8 cellular contexts compared by ENCODE assay signal in genomic region chrX:2710041-2710471, GRCh38. TPM values are rescaled to one million over a fixed set of nuclear protein-coding genes. Genes with fewer than 3 reads are reported as not detected.
DNase-seq lines count a peak whose midpoint lies in the region; ATAC-seq and TF ChIP-seq lines count a peak whose summit lies in the region.

No MANE protein-coding gene starts in this region.

- intact Hi-C loops in Caco-2 (cut with micrococcal nuclease; ENCODE audit: unreplicated experiment) (no loop called here), PC-3 (cut with micrococcal nuclease) (loop anchor here (5.0 kb wide), 1 partner anchor 33 kb away; no protein-coding TSS in a partner anchor)
- intact Hi-C loops in dendritic cell treated with granulocyte-macrophage colony-stimulating factor and Interleukin-4, amounts not matched to agents 40 ng/mL and 50 ng/mL, for 4 days (cut with micrococcal nuclease), result loop anchor here (1.0 to 5.0 kb wide), 2 partner anchors 18 to 98 kb away; no protein-coding TSS in a partner anchor

- H3K4me3 ChIP-seq in Caco-2 (ENCODE audit: low read depth, low read length), result no peak overlapping the region
- H3K4me3 ChIP-seq in PC-3 (ENCODE audit: low read length), result peak overlapping the region; percentile 45; the same call in 1 of the 2 replicates
- peak overlapping the region in 1 of 2 donors; percentile 38 for H3K4me3 ChIP-seq in mucosa of rectum (ENCODE audit: low read length in 2 of 2)

- CTCF ChIA-PET in Caco-2 (lab: Charles Lee), result no interaction called here
- CTCF ChIA-PET in PC-3 (lab: Charles Lee), result no interaction called here

- H3K9me2 ChIP-seq in PC-3 (replicated peaks; ENCODE audit: low read length), result no peaks in the 10 kb centered on the region

- H3K27ac Mint-ChIP-seq in Caco-2 (ENCODE audit: unreplicated experiment), result peak overlapping the region; percentile 75
- peak overlapping the region; percentile 94 for H3K27ac Mint-ChIP-seq in dendritic cell treated with granulocyte-macrophage colony-stimulating factor and Interleukin-4, amounts not matched to agents 40 ng/mL and 50 ng/mL, for 4 days

- H3K9me3 ChIP-seq in Caco-2, result no peaks in the 10 kb centered on the region
- no peaks in the 10 kb centered on the region for H3K9me3 ChIP-seq in PC-3 (ENCODE audit: low read length)
- no peaks in the 10 kb centered on the region for H3K9me3 ChIP-seq in mucosa of rectum (ENCODE audit: control insufficient read depth in 2 of 2, low read length in 2 of 2)

- peak overlapping the region; percentile 94 for H3K27ac ChIP-seq in PC-3 (ENCODE audit: low read length)
- H3K27ac ChIP-seq in mucosa of rectum (ENCODE audit: low read depth in 2 of 2, low read length in 2 of 2), result peak overlapping the region; percentile 29 to 32

- H3K4me1 ChIP-seq in Caco-2 (peaks cover 43% of the 10 kb centered on the region), PC-3 (ENCODE audit: insufficient read depth, low read length) (peaks cover 44% of the 10 kb centered on the region), mucosa of rectum (ENCODE audit: control insufficient read depth in 2 of 2, insufficient read depth in 2 of 2, low read length in 2 of 2) (peaks cover 10 to 18% of the 10 kb centered on the region in 2 donors)

- DNase-seq in Caco-2 (no peak), PC-3 (peak; percentile 76), NCI-H2227 treated with DMSO at 0.1 percent for 48 hours (lab: John Stamatoyannopoulos, UW) (no peak), anterior cingulate cortex (lab: John Stamatoyannopoulos, UW) (no peak)

- H3K27me3 ChIP-seq in Caco-2 (replicated peaks; ENCODE audit: control insufficient read depth, insufficient read depth, low read length) (no peaks in the 10 kb centered on the region), PC-3 (ENCODE audit: low read length) (no peaks in the 10 kb centered on the region), mucosa of rectum (ENCODE audit: control insufficient read depth in 2 of 2, insufficient read depth in 2 of 2, low read length in 2 of 2) (no peaks in the 10 kb centered on the region)

- H3K36me3 Mint-ChIP-seq in Caco-2 (ENCODE audit: insufficient read depth, unreplicated experiment), result peaks cover 33% of the 10 kb centered on the region
- H3K36me3 Mint-ChIP-seq in dendritic cell treated with granulocyte-macrophage colony-stimulating factor and Interleukin-4, amounts not matched to agents 40 ng/mL and 50 ng/mL, for 4 days (ENCODE audit: low read depth), result peaks cover 21% of the 10 kb centered on the region

- H2AFZ ChIP-seq in PC-3 (ENCODE audit: low read length), result no peak overlapping the region

- no peaks in the 10 kb centered on the region for H3K9me3 Mint-ChIP-seq in Caco-2 (ENCODE audit: unreplicated experiment)
- no peaks in the 10 kb centered on the region for H3K9me3 Mint-ChIP-seq in dendritic cell treated with granulocyte-macrophage colony-stimulating factor and Interleukin-4, amounts not matched to agents 40 ng/mL and 50 ng/mL, for 4 days

- H3F3A ChIP-seq in PC-3 (ENCODE audit: low read length, unreplicated experiment), result no peaks in the 10 kb centered on the region

- peak overlapping the region; percentile 87 for H3K4me2 ChIP-seq in PC-3 (ENCODE audit: low read length)

- H3K36me3 ChIP-seq in Caco-2 (ENCODE audit: control insufficient read depth, insufficient read depth, low read length) (peaks cover 5% of the 10 kb centered on the region), PC-3 (ENCODE audit: low read depth, low read length) (peaks cover 7% of the 10 kb centered on the region; the same call in 1 of the 2 replicates), mucosa of rectum (ENCODE audit: control insufficient read depth in 2 of 2, insufficient read depth in 2 of 2, low read length in 2 of 2) (peaks cover 7 to 10% of the 10 kb centered on the region in 2 donors)

- no peaks in the 10 kb centered on the region for H4K20me1 ChIP-seq in PC-3 (ENCODE audit: low read length)

- ATAC-seq in PC-3 (peak; percentile 71), GM19455 (IDR thresholded peaks at IDR 0.05; ENCODE audit: unreplicated experiment) (no peak), HG03521 (IDR thresholded peaks at IDR 0.05; ENCODE audit: unreplicated experiment) (no peak)

- TF ChIP-seq CTCF in Caco-2 (IDR thresholded peaks at IDR 0.05; ENCODE audit: insufficient read depth in 1 of 2, low read depth in 1 of 2, low read length in 1 of 2, severe bottlenecking in 1 of 2, unreplicated experiment in 1 of 2), result no peak
- TF ChIP-seq CTCF in PC-3 (conservative IDR thresholded peaks at IDR 0.05; ENCODE audit: low read depth, low read length), result no peak

- no peaks in the 10 kb centered on the region for H3K27me3 Mint-ChIP-seq in Caco-2 (ENCODE audit: insufficient read depth, unreplicated experiment)
- no peaks in the 10 kb centered on the region for H3K27me3 Mint-ChIP-seq in dendritic cell treated with granulocyte-macrophage colony-stimulating factor and Interleukin-4, amounts not matched to agents 40 ng/mL and 50 ng/mL, for 4 days

- H3K79me2 ChIP-seq in PC-3 (ENCODE audit: low read length), result peaks cover 63% of the 10 kb centered on the region

- H3K4me3 Mint-ChIP-seq in Caco-2 (ENCODE audit: unreplicated experiment), result peak overlapping the region; percentile 35
- H3K4me3 Mint-ChIP-seq in dendritic cell treated with granulocyte-macrophage colony-stimulating factor and Interleukin-4, amounts not matched to agents 40 ng/mL and 50 ng/mL, for 4 days, result peak overlapping the region; percentile 72

- peaks cover 45% of the 10 kb centered on the region for H3K4me1 Mint-ChIP-seq in Caco-2 (ENCODE audit: low read depth, unreplicated experiment)
- H3K4me1 Mint-ChIP-seq in dendritic cell treated with granulocyte-macrophage colony-stimulating factor and Interleukin-4, amounts not matched to agents 40 ng/mL and 50 ng/mL, for 4 days (ENCODE audit: low read depth), result peaks cover 51% of the 10 kb centered on the region

- peak overlapping the region; percentile 61 for H3K9ac ChIP-seq in PC-3 (ENCODE audit: low read length)
- peak overlapping the region in 1 of 2 donors; percentile 28 for H3K9ac ChIP-seq in mucosa of rectum (ENCODE audit: low read depth in 1 of 2, low read length in 2 of 2)

- POLR2A ChIA-PET in Caco-2 (lab: Charles Lee), result no interaction called here
- POLR2A ChIA-PET in PC-3 (lab: Charles Lee; ENCODE audit: unreplicated experiment), result no interaction called here

- no TSS peak for BruUV-seq in Caco-2 (replicated peaks; lab: Mats Ljungman, UMichigan)
- BruUV-seq in PC-3 (replicated peaks; lab: Mats Ljungman, UMichigan), result TSS peak; percentile 98

RNA-seq across cellular contexts. Expression of gene CD99, which starts 19.0 kb away (rescaled TPM):
- total RNA-seq in Caco-2 (2022) (362 and 407 TPM in 2 replicates), PC-3 (2014; rRNA removed) (202 and 325 TPM in 2 replicates)

RNA-seq across cellular contexts. Expression of gene XG, which starts 41.8 kb away (rescaled TPM):
- total RNA-seq in Caco-2 (2022) (1.2 and 1.3 TPM in 2 replicates), PC-3 (2014; rRNA removed) (not detected in 2 replicates)
